In genomic region chr1:207051615-207051943, GRCh38 we compare ENCODE assay signal across 8 cellular contexts. TPM values are rescaled to one million over a fixed set of nuclear protein-coding genes. Genes with fewer than 3 reads are reported as not detected.
A peak's percentile ranks its signal among the peaks of the same experiment; 100 is the strongest.
DNase-seq lines count a peak whose midpoint lies in the region; ATAC-seq and TF ChIP-seq lines count a peak whose summit lies in the region.

No MANE protein-coding gene starts in this region.

- peak overlapping the region; percentile 88 for H3K56ac ChIP-seq in mesendoderm (ENCODE audit: low read length)

- H3K23ac ChIP-seq in mesendoderm (ENCODE audit: low read length): no peak overlapping the region

- peaks cover 8 to 76% (median 57%) of the 10 kb centered on the region in 9 donors for H3K4me1 ChIP-seq in heart right ventricle
- peaks cover 53% of the 10 kb centered on the region for H3K4me1 ChIP-seq in body of pancreas
- H3K4me1 ChIP-seq in mesendoderm (ENCODE audit: control insufficient read depth, low read depth, low read length): no peaks in the 10 kb centered on the region

- H2BK120ac ChIP-seq in mesendoderm (ENCODE audit: low read depth, low read length): no peak overlapping the region

- H3K4ac ChIP-seq in mesendoderm (ENCODE audit: low read depth, low read length): no peak overlapping the region

- ATAC-seq in heart right ventricle (no peak), body of pancreas (no peak), HG02763 (IDR thresholded peaks at IDR 0.05; ENCODE audit: unreplicated experiment) (no peak), GM19452 (IDR thresholded peaks at IDR 0.05; ENCODE audit: unreplicated experiment) (no peak)

- H3K27me3 Mint-ChIP-seq in type B pancreatic cell: peaks cover 3% of the 10 kb centered on the region

- H3K18ac ChIP-seq in mesendoderm (ENCODE audit: low read length): no peak overlapping the region

- H3K9ac ChIP-seq in mesendoderm (ENCODE audit: low read length): peak overlapping the region; percentile 74

- TF ChIP-seq POLR2A in body of pancreas (IDR thresholded peaks at IDR 0.05): no peak

- H3K27ac ChIP-seq in heart right ventricle (peak overlapping the region in 9 of 10 donors; percentile 78 to 94 (median 93)), body of pancreas (peak overlapping the region; percentile 90 to 98 (median 94)), mesendoderm (ENCODE audit: low read depth, low read length) (no peak overlapping the region)

- no peak for DNase-seq in heart right ventricle
- no peak for DNase-seq in cardiac septum (ENCODE audit: low spot score)
- no peak for DNase-seq in body of pancreas
- DNase-seq in mesendoderm: no peak
- no peak for DNase-seq in type B pancreatic cell (ENCODE audit: extremely low spot score, unreplicated experiment)
- DNase-seq in H4 (ENCODE audit: low spot score): no peak

- H3K4me3 ChIP-seq in heart right ventricle (peak overlapping the region in 4 of 10 donors; percentile 83 to 93 (median 86)), body of pancreas (no peak overlapping the region), mesendoderm (ENCODE audit: low read length) (no peak overlapping the region)

- H3K9me3 ChIP-seq in heart right ventricle (no peaks in the 10 kb centered on the region), body of pancreas (no peaks in the 10 kb centered on the region)

- H4K5ac ChIP-seq in mesendoderm (ENCODE audit: low read length): no peak overlapping the region

- intact Hi-C loops in heart right ventricle (cut with DNase I): loop anchor here in 1 of 10 donors (2.0 kb wide), 1 partner anchor 25 kb away; no protein-coding TSS in a partner anchor
- intact Hi-C loops in cardiac septum (cut with DNase I): loop anchor here (5.0 to 10.0 kb wide), 3 partner anchors 271 to 547 kb away; partner anchors contain the start of genes CD55 and RASSF5
- intact Hi-C loops in body of pancreas (cut with DNase I): no loop called here

- H3K4me3 Mint-ChIP-seq in type B pancreatic cell: peak overlapping the region; percentile 97

- no peak overlapping the region for H3K4me2 ChIP-seq in mesendoderm (ENCODE audit: low read length)

- H4K8ac ChIP-seq in mesendoderm (ENCODE audit: low read depth, low read length): no peak overlapping the region

- no peak overlapping the region for H2BK15ac ChIP-seq in mesendoderm (replicated peaks; ENCODE audit: low read depth)

- H3K4me1 Mint-ChIP-seq in type B pancreatic cell (ENCODE audit: unreplicated experiment): peaks cover 49% of the 10 kb centered on the region

- H3K27ac Mint-ChIP-seq in type B pancreatic cell: peak overlapping the region; percentile 98

- H2AK5ac ChIP-seq in mesendoderm (ENCODE audit: low read length): no peak overlapping the region

- H3K79me1 ChIP-seq in mesendoderm (ENCODE audit: low read length): peaks cover 3% of the 10 kb centered on the region

- H3K27me3 ChIP-seq in heart right ventricle (no peaks in the 10 kb centered on the region), body of pancreas (no peaks in the 10 kb centered on the region), mesendoderm (ENCODE audit: insufficient read depth, low read length, poor library complexity) (no peaks in the 10 kb centered on the region)

- H3K36me3 ChIP-seq in heart right ventricle (peaks cover 0 to 30% (median 9%) of the 10 kb centered on the region in 9 donors), body of pancreas (replicated peaks in 1 of 2; ENCODE audit: insufficient read depth in 1 of 2, low read depth in 2 of 2) (no peaks in the 10 kb centered on the region), mesendoderm (ENCODE audit: control insufficient read depth, insufficient read depth, low read length) (peaks cover 3% of the 10 kb centered on the region)

- H2BK5ac ChIP-seq in mesendoderm (ENCODE audit: low read length): no peak overlapping the region

- H3K36me3 Mint-ChIP-seq in type B pancreatic cell: peaks cover 3% of the 10 kb centered on the region

- H3K9me3 Mint-ChIP-seq in type B pancreatic cell: no peaks in the 10 kb centered on the region

- 67 to 82% methylated on average over 6 of the region's 6 CpGs for WGBS in heart right ventricle, 2 donors
- WGBS in body of pancreas, 2 donors: 47 to 54% methylated on average over 6 of the region's 6 CpGs
- no CpG with 5 or more reads among the region's 6 CpGs for WGBS in mesendoderm (ENCODE audit: extremely low coverage, insufficient coverage, low lambda C conversion rate)

- peaks cover 23% of the 10 kb centered on the region for H3K79me2 ChIP-seq in mesendoderm (ENCODE audit: control insufficient read depth, insufficient read depth, low read length)

- no peak for TF ChIP-seq CTCF in heart right ventricle (IDR thresholded peaks at IDR 0.05)
- no peak for TF ChIP-seq CTCF in body of pancreas (IDR thresholded peaks at IDR 0.05)
- no peak for TF ChIP-seq CTCF in type B pancreatic cell (conservative IDR thresholded peaks at IDR 0.05)

RNA-seq across cellular contexts. Expression of gene YOD1, which starts 0.6 kb away (rescaled TPM):
- total RNA-seq in heart right ventricle (1 to 10 TPM; 4.1 to 9.1 (median 5.9) TPM), cardiac septum (7.2 TPM), body of pancreas (1 to 10 TPM; 5.4 to 5.9 TPM), type B pancreatic cell (ENCODE audit: low replicate concordance) (12.3 and 15.0 TPM in 2 replicates)
- polyA plus RNA-seq in heart right ventricle: 1 to 10 TPM; 2.6 to 3.7 TPM
- polyA plus RNA-seq in mesendoderm (2013, experiment 1 of 2): 5.0 TPM
- 4.9 TPM for polyA plus RNA-seq in mesendoderm (2013, experiment 2 of 2)
- total RNA-seq in H4 (2014; rRNA removed; shearing (Covaris generic)): 3.5 and 3.9 TPM in 2 replicates

RNA-seq across cellular contexts. Expression of gene PFKFB2, which starts 1.5 kb away (rescaled TPM):
- 100 to 1,000 TPM in 5 of 10 donors, 10 to 100 TPM in 5; 45.3 to 161 (median 89.5) TPM for total RNA-seq in heart right ventricle
- 10 to 100 TPM in 1 of 2 donors, 1 to 10 TPM in 1; 5.2 to 41.4 TPM for polyA plus RNA-seq in heart right ventricle
- total RNA-seq in cardiac septum: 49.9 TPM
- 1 to 10 TPM; 4.9 to 9.3 TPM for total RNA-seq in body of pancreas
- polyA plus RNA-seq in mesendoderm (2013, experiment 1 of 2): 3.9 TPM
- polyA plus RNA-seq in mesendoderm (2013, experiment 2 of 2): 3.9 TPM
- 18.7 and 31.4 TPM in 2 replicates for total RNA-seq in type B pancreatic cell (ENCODE audit: low replicate concordance)
- 5.6 and 6.0 TPM in 2 replicates for total RNA-seq in H4 (2014; rRNA removed; shearing (Covaris generic))

RNA-seq across cellular contexts. Expression of gene C1orf116, which starts 19.0 kb away (rescaled TPM):
- total RNA-seq in heart right ventricle (1 to 10 TPM in 1 of 10 donors, under 1 TPM in 9; 0.36 to 1.5 (median 0.65) TPM), cardiac septum (0.70 TPM), body of pancreas (10 to 100 TPM; 11.2 to 23.3 TPM), type B pancreatic cell (ENCODE audit: low replicate concordance) (50.4 and 108 TPM in 2 replicates)
- polyA plus RNA-seq in heart right ventricle: under 1 TPM; 0.07 to 0.16 TPM
- polyA plus RNA-seq in mesendoderm (2013, experiment 1 of 2): 1.6 TPM
- polyA plus RNA-seq in mesendoderm (2013, experiment 2 of 2): 1.5 TPM
- not detected in 2 replicates for total RNA-seq in H4 (2014; rRNA removed; shearing (Covaris generic))

RNA-seq across cellular contexts. Expression of gene C4BPB, which starts 37.1 kb away (rescaled TPM):
- total RNA-seq in heart right ventricle (1 to 10 TPM in 1 of 10 donors, under 1 TPM in 2, not detected in 7; 0.49 to 1.7 (median 0.57) TPM), cardiac septum (0.24 TPM), body of pancreas (10 to 100 TPM in 1 of 2 donors, not detected in 1; 11.9 TPM), type B pancreatic cell (ENCODE audit: low replicate concordance) (0.36 and 4.4 TPM in 2 replicates)
- polyA plus RNA-seq in heart right ventricle: under 1 TPM in 1 of 2 donors, not detected in 1; 0.06 TPM
- polyA plus RNA-seq in mesendoderm (2013, experiment 1 of 2): not detected
- polyA plus RNA-seq in mesendoderm (2013, experiment 2 of 2): not detected
- not detected in 2 replicates for total RNA-seq in H4 (2014; rRNA removed; shearing (Covaris generic))

RNA-seq across cellular contexts. Expression of gene C4BPA, which starts 52.5 kb away (rescaled TPM):
- total RNA-seq in heart right ventricle (not detected), cardiac septum (not detected), body of pancreas (10 to 100 TPM in 1 of 2 donors, 1 to 10 TPM in 1; 8.9 to 23.1 TPM), type B pancreatic cell (ENCODE audit: low replicate concordance) (0.87 and 6.8 TPM in 2 replicates)
- not detected for polyA plus RNA-seq in heart right ventricle
- polyA plus RNA-seq in mesendoderm (2013, experiment 1 of 2): not detected
- not detected for polyA plus RNA-seq in mesendoderm (2013, experiment 2 of 2)
- total RNA-seq in H4 (2014; rRNA removed; shearing (Covaris generic)): 0.15 TPM in 1 of 2 replicates, not detected in the other
